Comparison of ENCODE assay signal across 11 cellular contexts in genomic region chr3:146334151-146334550, GRCh38.
DNase-seq lines count a peak whose midpoint lies in the region; ATAC-seq and TF ChIP-seq lines count a peak whose summit lies in the region.
"Had no signal": no experiment of that assay in that cellular context is flagged by ENCODE, and none has a peak within 500 bp of the region (broad histone marks: within the 10 kb centered on the region; RNA-seq: fewer than 3 reads in every experiment).

No MANE protein-coding gene starts in this region.

- peak; percentile 19 for DNase-seq in ACHN
- no peak for DNase-seq in HFF-Myc (ENCODE audit: extremely low read depth, low read depth)
- DNase-seq in astrocyte of the spinal cord (ENCODE audit: low read depth, low spot score), result peak; percentile 40
- DNase-seq in left ventricle myocardium superior, result no peak
- no peak for DNase-seq in mesenteric fat pad (ENCODE audit: low spot score)
- DNase-seq in GM19240 (ENCODE audit: insufficient read length, low spot score), result no peak
- DNase-seq: CD8-positive, alpha-beta memory T cell; MV-4-11; stomach had no signal

- TF ChIP-seq CTCF in HFF-Myc (IDR thresholded peaks at IDR 0.05; ENCODE audit: low read depth, low read length, missing control alignments), result peak; percentile 22
- peak; percentile 57 for TF ChIP-seq CTCF in astrocyte of the spinal cord (IDR thresholded peaks at IDR 0.05; ENCODE audit: low read depth, low read length)

- ATAC-seq in left ventricle myocardium superior (peak; percentile 25), HG02642 (IDR thresholded peaks at IDR 0.05; ENCODE audit: poor library complexity, unreplicated experiment) (no peak), GM21786 (IDR thresholded peaks at IDR 0.05; ENCODE audit: unreplicated experiment) (no peak)

- H3K4me3 ChIP-seq in HFF-Myc (replicated peaks; ENCODE audit: low read depth, low read length) (no peak overlapping the region), astrocyte of the spinal cord (ENCODE audit: low read depth, low read length) (no peak overlapping the region)
- H3K4me3 ChIP-seq: stomach had no signal

- in situ Hi-C loops in ACHN (cut with HindIII; ENCODE audit: low pct_ligation_motif_present, low pct_unique_long_range_greater_than_20kb, low sequenced_read_pairs), result no loop called here
- in situ Hi-C loops in astrocyte of the spinal cord (cut with HindIII; ENCODE audit: low sequenced_read_pairs), result no loop called here

- intact Hi-C loops in left ventricle myocardium superior (cut with micrococcal nuclease), result loop anchor here (10.0 kb wide), 1 partner anchor 241 kb away; no protein-coding TSS in a partner anchor

Comparison
In these comparisons a context has a peak if more than half of its experiments do, and no peak if none do; other contexts are left out.
1. DNase-seq: peak in ACHN (single experiment) and astrocyte of the spinal cord (single experiment); none in HFF-Myc (single experiment), left ventricle myocardium superior (single experiment), mesenteric fat pad (single experiment) and GM19240 (single experiment).